ENCODE assay signal across 1 cellular context in genomic region chr20:53608456-53609413, GRCh38.
TF ChIP-seq lines count a peak whose summit lies in the region.

No MANE protein-coding gene starts in this region.

TF ChIP-seq in GM23338, 12 proteins besides CTCF, POLR2A, EP300 and RAD21 (continued from another document):
- no peak for TF ChIP-seq REST (IDR thresholded peaks at IDR 0.05; ENCODE audit: unreplicated experiment)
- TF ChIP-seq JUNB (IDR thresholded peaks at IDR 0.05; ENCODE audit: unreplicated experiment) = no peak
- no peak for TF ChIP-seq CREB1 (CRISPR knock-in tag; IDR thresholded peaks at IDR 0.05; ENCODE audit: low read depth)
- TF ChIP-seq STAT1 (IDR thresholded peaks at IDR 0.05; ENCODE audit: unreplicated experiment) = no peak
- TF ChIP-seq ETS1 (IDR thresholded peaks at IDR 0.05) = no peak
- no peak for TF ChIP-seq EZH2phosphoT487 (IDR thresholded peaks at IDR 0.05; ENCODE audit: unreplicated experiment)
- no peak for TF ChIP-seq NANOG (IDR thresholded peaks at IDR 0.05; ENCODE audit: borderline replicate concordance)
- no peak for TF ChIP-seq ZNF462 (CRISPR knock-in tag; IDR thresholded peaks at IDR 0.05)
